14 cellular contexts compared by ENCODE assay signal in genomic region chr1:240947438-240948224, GRCh38.
"Had no signal": no experiment of that assay in that cellular context is flagged by ENCODE, and none has a peak within 500 bp of the region (broad histone marks: within the 10 kb centered on the region; RNA-seq: fewer than 3 reads in every experiment).

No MANE protein-coding gene starts in this region.

- DNase-seq: activated CD4-positive, alpha-beta T cell treated with anti-CD3 and anti-CD28 coated beads for 1 hour; activated CD8-positive, alpha-beta memory T cell treated with anti-CD3 and anti-CD28 coated beads, Interleukin-2, amount 50 U/mL, for 48 hours; activated gamma-delta T cell; cortex of kidney; effector CD8-positive, alpha-beta T cell; immature natural killer cell; left cardiac atrium; lower lobe of right lung; ovary had no signal

- H3K4me3 ChIP-seq: lower lobe of right lung, neural progenitor cell, ovary, right lobe of liver had no signal

- H3K27ac ChIP-seq: brain microvascular endothelial cell, lower lobe of right lung, neural progenitor cell, ovary, right lobe of liver, VCaP had no signal

- H3K9me3 ChIP-seq: lower lobe of right lung, ovary, right lobe of liver had no signal

- H3K4me2 ChIP-seq: neural progenitor cell had no signal

- H3K9ac ChIP-seq: neural progenitor cell had no signal

- H2AFZ ChIP-seq: neural progenitor cell had no signal

- H3K4me1 ChIP-seq: lower lobe of right lung, neural progenitor cell, right lobe of liver had no signal

- H3K36me3 ChIP-seq: brain microvascular endothelial cell, lower lobe of right lung, neural progenitor cell, ovary, right lobe of liver had no signal

- H3K27me3 ChIP-seq: brain microvascular endothelial cell, neural progenitor cell, ovary, right lobe of liver had no signal

- ATAC-seq: activated T-cell treated with anti-CD3 and anti-CD28 coated beads, Interleukin-2, amount 50 U/mL, for 72 hours; left cardiac atrium; lower lobe of right lung had no signal
